In the genomic region with DNA sequence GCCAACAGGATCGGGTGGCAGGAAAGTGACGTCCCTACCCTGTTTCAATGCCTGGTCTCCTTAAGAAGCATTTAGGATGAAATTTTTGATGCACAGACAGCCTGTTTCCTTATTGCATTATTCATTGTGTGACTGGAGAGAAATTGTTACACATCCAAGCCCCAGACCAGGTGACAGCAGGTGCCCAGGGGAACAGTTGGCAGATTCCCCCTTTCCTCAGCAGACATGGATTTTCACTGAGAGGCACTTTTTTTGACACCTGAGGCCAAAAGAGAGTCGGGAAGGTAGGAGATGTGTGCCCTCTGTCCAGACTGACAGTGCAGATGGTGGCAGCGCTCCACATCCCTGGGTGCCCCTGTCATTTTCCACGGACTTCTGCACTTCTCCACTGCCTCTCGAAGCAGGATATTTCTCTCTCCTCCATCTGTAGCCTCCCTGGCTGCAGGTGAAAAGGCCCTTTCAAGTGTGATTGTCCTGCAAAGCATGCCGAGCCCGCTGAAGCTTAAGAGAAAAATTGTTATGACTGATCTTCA, we compare ENCODE assay signal across 16 cellular contexts.
"Had no signal": no experiment of that assay in that cellular context is flagged by ENCODE, and none has a peak within 500 bp of the region (broad histone marks: within the 10 kb centered on the region; RNA-seq: fewer than 3 reads in every experiment).

No MANE protein-coding gene starts in this region.

- H3K4me1 ChIP-seq: heart right ventricle, transverse colon had no signal

- H3K9me3 Mint-ChIP-seq: dendritic cell treated with granulocyte-macrophage colony-stimulating factor and Interleukin-4, amounts not matched to agents 40 ng/mL and 50 ng/mL, for 4 days; effector memory CD8-positive, alpha-beta T cell; neural crest cell had no signal

- H3K27me3 ChIP-seq: ovary, transverse colon had no signal

- H3K9me3 ChIP-seq: ovary, stomach, thoracic aorta, transverse colon had no signal

- H3K27me3 Mint-ChIP-seq: dendritic cell treated with granulocyte-macrophage colony-stimulating factor and Interleukin-4, amounts not matched to agents 40 ng/mL and 50 ng/mL, for 4 days had no signal

- H3K27ac ChIP-seq: heart right ventricle, ovary, stomach, thoracic aorta, transverse colon had no signal

- H3K4me3 Mint-ChIP-seq: dendritic cell treated with granulocyte-macrophage colony-stimulating factor and Interleukin-4, amounts not matched to agents 40 ng/mL and 50 ng/mL, for 4 days; effector memory CD8-positive, alpha-beta T cell; naive thymus-derived CD4-positive, alpha-beta T cell; neural crest cell had no signal

- H3K27ac Mint-ChIP-seq: dendritic cell treated with granulocyte-macrophage colony-stimulating factor and Interleukin-4, amounts not matched to agents 40 ng/mL and 50 ng/mL, for 4 days; effector memory CD8-positive, alpha-beta T cell; naive thymus-derived CD4-positive, alpha-beta T cell had no signal

- H3K4me1 Mint-ChIP-seq: naive thymus-derived CD4-positive, alpha-beta T cell; neural crest cell had no signal

- H3K4me3 ChIP-seq: heart right ventricle, ovary, stomach, thoracic aorta, transverse colon had no signal

- H3K36me3 ChIP-seq: heart right ventricle, ovary, stomach, thoracic aorta, transverse colon had no signal

- DNase-seq: effector memory CD8-positive, alpha-beta T cell; foreskin melanocyte; heart right ventricle; islet precursor cell; mammary epithelial cell; naive thymus-derived CD4-positive, alpha-beta T cell; ovary; right cardiac atrium; small intestine; stimulated activated CD4-positive, alpha-beta T cell treated with anti-CD3 and anti-CD28 coated beads, Interleukin-12 subunit alpha, Interleukin-12 subunit beta, amount 100 ng/mL, for 4 hours; stimulated activated naive CD4-positive, alpha-beta T cell; stomach; transverse colon had no signal
